Comparison of ENCODE assay signal across 16 cellular contexts in the genomic region with DNA sequence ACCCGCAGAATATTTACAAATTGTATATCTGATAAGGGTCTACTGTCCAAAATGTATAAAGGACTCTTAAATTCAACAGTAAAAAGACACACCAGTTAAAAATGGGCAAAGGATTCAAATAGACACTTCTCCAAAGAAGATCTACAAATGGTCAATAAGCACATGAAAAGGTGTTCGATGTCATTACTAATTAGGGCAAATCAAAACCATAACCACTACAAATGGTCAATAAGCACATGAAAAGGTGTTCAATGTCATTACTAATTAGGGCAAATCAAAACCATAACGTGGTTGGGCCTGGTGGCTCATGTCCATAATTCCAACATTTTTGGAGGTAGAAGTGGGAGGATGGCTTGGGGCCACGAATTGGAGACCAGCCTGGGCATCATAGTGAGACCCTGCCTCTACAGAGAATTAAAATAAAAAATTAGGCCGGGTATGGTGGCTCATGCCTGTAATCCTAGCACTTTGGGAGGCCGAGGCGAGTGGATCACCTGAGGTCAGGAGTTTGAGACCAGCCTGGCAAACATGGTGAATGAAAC. TPM values are rescaled to one million over a fixed set of nuclear protein-coding genes. Genes with fewer than 3 reads are reported as not detected.
DNase-seq lines count a peak whose midpoint lies in the region; ATAC-seq and TF ChIP-seq lines count a peak whose summit lies in the region.
"Had no signal": no experiment of that assay in that cellular context is flagged by ENCODE, and none has a peak within 500 bp of the region (broad histone marks: within the 10 kb centered on the region; RNA-seq: fewer than 3 reads in every experiment).

No MANE protein-coding gene starts in this region.

- no peaks in the 10 kb centered on the region for H3K9me3 Mint-ChIP-seq in CD14-positive monocyte

- peaks cover 80% of the 10 kb centered on the region for H3K79me2 ChIP-seq in hepatocyte

- no peak overlapping the region for H3K4me2 ChIP-seq in hepatocyte

- H3K9me3 ChIP-seq in RWPE2 (ENCODE audit: severe bottlenecking) (no peaks in the 10 kb centered on the region), hepatocyte (ENCODE audit: low read depth) (no peaks in the 10 kb centered on the region), gastrocnemius medialis (no peaks in the 10 kb centered on the region)
- H3K9me3 ChIP-seq: BE2C had no signal

- in situ Hi-C loops in gastrocnemius medialis (cut with MboI; ENCODE audit: low sequenced_read_pairs in 4 of 4): no loop called here

- H3K4me1 Mint-ChIP-seq in CD14-positive monocyte: peaks cover 94% of the 10 kb centered on the region

- peaks cover 11 to 12% of the 10 kb centered on the region in 2 donors for H3K36me3 Mint-ChIP-seq in CD14-positive monocyte

- no peaks in the 10 kb centered on the region for H3K27me3 Mint-ChIP-seq in CD14-positive monocyte (ENCODE audit: low read depth in 3 of 3)

- H3K9me2 ChIP-seq in hepatocyte (replicated peaks; ENCODE audit: insufficient read depth): no peaks in the 10 kb centered on the region

- H3K36me3 ChIP-seq in RWPE2 (ENCODE audit: low read depth): peaks cover 63% of the 10 kb centered on the region
- no peaks in the 10 kb centered on the region for H3K36me3 ChIP-seq in hepatocyte (replicated peaks; ENCODE audit: insufficient read depth, low read depth)
- H3K36me3 ChIP-seq in gastrocnemius medialis: no peaks in the 10 kb centered on the region

- peak overlapping the region; percentile 99 for H3K27ac ChIP-seq in RWPE2 (ENCODE audit: poor library complexity, severe bottlenecking)
- peak overlapping the region; percentile 97 for H3K27ac ChIP-seq in hepatocyte
- peak overlapping the region; percentile 89 to 98 (median 96) for H3K27ac ChIP-seq in gastrocnemius medialis

- H3K27ac Mint-ChIP-seq in CD14-positive monocyte: peak overlapping the region; percentile 79 to 99 (median 88)

- DNase-seq in CD14-positive monocyte (ENCODE audit: low spot score) (no peak), RWPE2 (ENCODE audit: low spot score) (no peak), hepatocyte (ENCODE audit: low spot score) (no peak), gastrocnemius medialis (no peak), NCI-H2029 (lab: John Stamatoyannopoulos, UW) (no peak)
- DNase-seq: BE2C; GDM1; islet precursor cell; NCI-H1105; NCI-H510A; RPMI8226; stimulated activated CD4-positive, alpha-beta T cell treated with anti-CD3 and anti-CD28 coated beads, Interleukin-12 subunit alpha, Interleukin-12 subunit beta, amount 100 ng/mL, for 4 hours had no signal

- H4K20me1 ChIP-seq in hepatocyte (ENCODE audit: insufficient read depth, poor library complexity, severe bottlenecking): no peaks in the 10 kb centered on the region

- H3K4me1 ChIP-seq in RWPE2 (ENCODE audit: insufficient read depth, poor library complexity, severe bottlenecking) (peaks cover 86% of the 10 kb centered on the region), hepatocyte (ENCODE audit: insufficient read depth) (peaks cover 61% of the 10 kb centered on the region), gastrocnemius medialis (peaks cover 83 to 90% of the 10 kb centered on the region in 2 donors)

- 85% methylated on average over 7 of the region's 7 CpGs for WGBS in hepatocyte (ENCODE audit: low lambda C conversion rate, missing lambda C conversion rate)

- no peak overlapping the region for H2AFZ ChIP-seq in hepatocyte

- H3K27me3 ChIP-seq in RWPE2 (ENCODE audit: insufficient read depth, poor library complexity, severe bottlenecking): no peaks in the 10 kb centered on the region
- H3K27me3 ChIP-seq in hepatocyte: no peaks in the 10 kb centered on the region
- no peaks in the 10 kb centered on the region for H3K27me3 ChIP-seq in gastrocnemius medialis
- H3K27me3 ChIP-seq: BE2C had no signal

- H3K4me3 ChIP-seq in RWPE2 (ENCODE audit: severe bottlenecking) (no peak overlapping the region), hepatocyte (no peak overlapping the region), gastrocnemius medialis (no peak overlapping the region)

- H3K4me3 Mint-ChIP-seq in CD14-positive monocyte: no peak overlapping the region

- ATAC-seq in RWPE2 (ENCODE audit: low read depth): no peak
- ATAC-seq in gastrocnemius medialis: no peak
- no peak for ATAC-seq in HG03460 (IDR thresholded peaks at IDR 0.05; ENCODE audit: unreplicated experiment)
- ATAC-seq in GM21723 (IDR thresholded peaks at IDR 0.05; ENCODE audit: unreplicated experiment): no peak
- no peak for ATAC-seq in HG02571 (IDR thresholded peaks at IDR 0.05; ENCODE audit: unreplicated experiment)
- ATAC-seq: activated naive CD4-positive, alpha-beta T cell treated with anti-CD3 and anti-CD28 coated beads, Interleukin-2, amount 50 U/mL, for 72 hours had no signal

- no peak for TF ChIP-seq POLR2A in gastrocnemius medialis (IDR thresholded peaks at IDR 0.05)

- TF ChIP-seq CTCF in CD14-positive monocyte (IDR thresholded peaks at IDR 0.05) (no peak), RWPE2 (IDR thresholded peaks at IDR 0.05; ENCODE audit: poor library complexity, severe bottlenecking) (no peak), hepatocyte (IDR thresholded peaks at IDR 0.05; ENCODE audit: poor library complexity) (no peak), gastrocnemius medialis (IDR thresholded peaks at IDR 0.05 in 4 of 5, conservative IDR thresholded peaks at IDR 0.05 in 1 of 5) (no peak)

- intact Hi-C loops in CD14-positive monocyte (cut with micrococcal nuclease) (no loop called here), gastrocnemius medialis (cut with DNase I; ENCODE audit: low total_unique reads) (no loop called here)

RNA-seq across cellular contexts. Expression of a gene that starts 40.5 kb away (rescaled TPM):
- polyA plus RNA-seq in CD14-positive monocyte (10 to 100 TPM in 1 of 2 donors, 1 to 10 TPM in 1; 8.4 to 16.0 TPM), hepatocyte (54.4 and 59.3 TPM in 2 replicates)
- total RNA-seq in hepatocyte (278 and 321 TPM in 2 replicates), gastrocnemius medialis (10 to 100 TPM; 32.0 to 85.3 (median 63.9) TPM)

RNA-seq across cellular contexts. Expression of a gene that starts 56.4 kb away (rescaled TPM):
- polyA plus RNA-seq in CD14-positive monocyte (not detected), hepatocyte (24.3 and 38.9 TPM in 2 replicates)
- total RNA-seq in hepatocyte (12.5 and 26.6 TPM in 2 replicates), gastrocnemius medialis (under 1 TPM in 1 of 4 donors, not detected in 3; 0.42 TPM)
